Comparison of ENCODE assay signal across 11 cellular contexts in genomic region chr11:134119094-134119493, GRCh38. TPM values are rescaled to one million over a fixed set of nuclear protein-coding genes. Genes with fewer than 3 reads are reported as not detected.
DNase-seq lines count a peak whose midpoint lies in the region; ATAC-seq and TF ChIP-seq lines count a peak whose summit lies in the region.
"Had no signal": no experiment of that assay in that cellular context is flagged by ENCODE, and none has a peak within 500 bp of the region (broad histone marks: within the 10 kb centered on the region; RNA-seq: fewer than 3 reads in every experiment).

No MANE protein-coding gene starts in this region.

- POLR2A ChIA-PET in MCF 10A (lab: Yijun Ruan, JAX), result interaction anchor here (0.5 to 2.8 kb wide), 12 partner anchors 13 to 219 kb away, joined by 3 to 18 read pairs (median 5); partner anchors contain the start of genes ACAD8, THYN1 and VPS26B

- no peak for ATAC-seq in gastroesophageal sphincter
- ATAC-seq in stimulated activated effector memory CD8-positive, alpha-beta T cell treated with anti-CD3 and anti-CD28 coated beads, Interleukin-12 subunit alpha, Interleukin-12 subunit beta, amount 100 ng/mL, for 72 hours, result peak; percentile 74
- no peak for ATAC-seq in HG03457 (IDR thresholded peaks at IDR 0.05; ENCODE audit: unreplicated experiment)

- no TSS peak for BruUV-seq in MCF 10A (replicated peaks; lab: Mats Ljungman, UMichigan)

- no peak for TF ChIP-seq EP300 in gastroesophageal sphincter (IDR thresholded peaks at IDR 0.05)

- no peak overlapping the region for H3K4me3 ChIP-seq in gastroesophageal sphincter

- H3K27ac Mint-ChIP-seq in MCF 10A (ENCODE audit: low read depth, unreplicated experiment), result peak overlapping the region; percentile 62
- H3K27ac Mint-ChIP-seq in stimulated activated effector memory CD8-positive, alpha-beta T cell treated with anti-CD3 and anti-CD28 coated beads, Interleukin-12 subunit alpha, Interleukin-12 subunit beta, amount 100 ng/mL, for 72 hours, result no peak overlapping the region
- no peak overlapping the region for H3K27ac Mint-ChIP-seq in progenitor cell of endocrine pancreas
- H3K27ac Mint-ChIP-seq: memory B cell had no signal

- H3K9me3 Mint-ChIP-seq in MCF 10A (ENCODE audit: unreplicated experiment), result no peaks in the 10 kb centered on the region
- H3K9me3 Mint-ChIP-seq in stimulated activated effector memory CD8-positive, alpha-beta T cell treated with anti-CD3 and anti-CD28 coated beads, Interleukin-12 subunit alpha, Interleukin-12 subunit beta, amount 100 ng/mL, for 72 hours, result no peaks in the 10 kb centered on the region
- no peaks in the 10 kb centered on the region for H3K9me3 Mint-ChIP-seq in progenitor cell of endocrine pancreas (ENCODE audit: low read depth)
- H3K9me3 Mint-ChIP-seq: memory B cell had no signal

- no peak for TF ChIP-seq CTCF in MCF 10A (IDR thresholded peaks at IDR 0.05; ENCODE audit: unreplicated experiment)
- TF ChIP-seq CTCF in gastroesophageal sphincter (IDR thresholded peaks at IDR 0.05), result no peak
- no peak for TF ChIP-seq CTCF in progenitor cell of endocrine pancreas (IDR thresholded peaks at IDR 0.05; ENCODE audit: unreplicated experiment)

- H3K9me3 ChIP-seq in gastroesophageal sphincter, result no peaks in the 10 kb centered on the region
- H3K9me3 ChIP-seq: adrenal gland had no signal

- H3K4me1 Mint-ChIP-seq in MCF 10A (ENCODE audit: insufficient read depth, unreplicated experiment), result peaks cover 30% of the 10 kb centered on the region
- H3K4me1 Mint-ChIP-seq in stimulated activated effector memory CD8-positive, alpha-beta T cell treated with anti-CD3 and anti-CD28 coated beads, Interleukin-12 subunit alpha, Interleukin-12 subunit beta, amount 100 ng/mL, for 72 hours, result peaks cover 12% of the 10 kb centered on the region
- H3K4me1 Mint-ChIP-seq in progenitor cell of endocrine pancreas (ENCODE audit: low read depth), result peaks cover 11% of the 10 kb centered on the region

- no peak overlapping the region for H3K4me3 Mint-ChIP-seq in MCF 10A (ENCODE audit: unreplicated experiment)
- no peak overlapping the region for H3K4me3 Mint-ChIP-seq in stimulated activated effector memory CD8-positive, alpha-beta T cell treated with anti-CD3 and anti-CD28 coated beads, Interleukin-12 subunit alpha, Interleukin-12 subunit beta, amount 100 ng/mL, for 72 hours
- H3K4me3 Mint-ChIP-seq in progenitor cell of endocrine pancreas (ENCODE audit: low read depth), result no peak overlapping the region
- H3K4me3 Mint-ChIP-seq: memory B cell had no signal

- CTCF ChIA-PET in MCF 10A (lab: Yijun Ruan, JAX), result interaction anchor here (0.6 to 2.1 kb wide), 11 partner anchors 9 to 75 kb away, joined by 3 to 12 read pairs (median 6); no protein-coding TSS in a partner anchor

- H3K27me3 Mint-ChIP-seq in MCF 10A (ENCODE audit: insufficient read depth, unreplicated experiment), result peaks cover 7% of the 10 kb centered on the region
- H3K27me3 Mint-ChIP-seq in progenitor cell of endocrine pancreas, result peaks cover 14% of the 10 kb centered on the region

- 62 to 75% methylated on average over 2 of the region's 3 CpGs for WGBS in gastroesophageal sphincter (ENCODE audit: low coverage in 1 of 2), 2 donors

- DNase-seq in LHCN-M2 (ENCODE audit: low read depth) (peak; percentile 97), MCF 10A (ENCODE audit: unreplicated experiment) (peak; percentile 51), NCI-H524 treated with DMSO at 0.1 percent for 48 hours (lab: John Stamatoyannopoulos, UW) (no peak), progenitor cell of endocrine pancreas (ENCODE audit: low spot score, unreplicated experiment) (no peak), inferior parietal cortex (ENCODE audit: extremely low spot score) (no peak)
- no peak for DNase-seq in stimulated activated effector memory CD8-positive, alpha-beta T cell treated with anti-CD3 and anti-CD28 coated beads, Interleukin-12 subunit alpha, Interleukin-12 subunit beta, amount 100 ng/mL, for 72 hours (ENCODE audit: low spot score in 2 of 2)
- DNase-seq: adrenal gland, Kasumi-1 had no signal

- peak overlapping the region; percentile 85 to 97 (median 88) for H3K27ac ChIP-seq in gastroesophageal sphincter

- H3K4me1 ChIP-seq in gastroesophageal sphincter, result peaks cover 13 to 75% (median 27%) of the 10 kb centered on the region in 3 donors

- no peaks in the 10 kb centered on the region for H3K36me3 ChIP-seq in gastroesophageal sphincter
- H3K36me3 ChIP-seq: adrenal gland had no signal

- no peaks in the 10 kb centered on the region for H3K27me3 ChIP-seq in gastroesophageal sphincter
- H3K27me3 ChIP-seq: adrenal gland had no signal

- intact Hi-C loops in MCF 10A (cut with micrococcal nuclease), result no loop called here

- TF ChIP-seq POLR2A in gastroesophageal sphincter (IDR thresholded peaks at IDR 0.05), result no peak

- H3K36me3 Mint-ChIP-seq in MCF 10A (ENCODE audit: insufficient read depth, unreplicated experiment), result no peaks in the 10 kb centered on the region
- no peaks in the 10 kb centered on the region for H3K36me3 Mint-ChIP-seq in stimulated activated effector memory CD8-positive, alpha-beta T cell treated with anti-CD3 and anti-CD28 coated beads, Interleukin-12 subunit alpha, Interleukin-12 subunit beta, amount 100 ng/mL, for 72 hours
- H3K36me3 Mint-ChIP-seq in progenitor cell of endocrine pancreas (ENCODE audit: insufficient read depth), result peaks cover 2% of the 10 kb centered on the region

RNA-seq across cellular contexts. Expression of gene JAM3, which starts 50.2 kb away (rescaled TPM):
- 116 and 152 TPM in 2 replicates for total RNA-seq in LHCN-M2 (2014; rRNA removed)
- polyA plus RNA-seq in LHCN-M2 (2012), result 42.0 TPM
- total RNA-seq in MCF 10A (2022), result 1.6 TPM in 2 replicates
- 100 to 1,000 TPM in 3 of 4 donors, 10 to 100 TPM in 1; 91.0 to 163 (median 104) TPM for total RNA-seq in gastroesophageal sphincter
- 37.0 and 37.6 TPM in 2 replicates for total RNA-seq in progenitor cell of endocrine pancreas

Comparison
In these comparisons a context has a peak if more than half of its experiments do, and no peak if none do; other contexts are left out.
1. DNase-seq: peak in LHCN-M2 (single experiment) and MCF 10A (single experiment); none in stimulated activated effector memory CD8-positive, alpha-beta T cell treated with anti-CD3 and anti-CD28 coated beads, Interleukin-12 subunit alpha, Interleukin-12 subunit beta, amount 100 ng/mL, for 72 hours (0 of 2), NCI-H524 treated with DMSO at 0.1 percent for 48 hours (single experiment), progenitor cell of endocrine pancreas (single experiment) and inferior parietal cortex (single experiment).
2. RNA of gene JAM3, which starts 50.2 kb away (total RNA-seq): 116 to 152 TPM in LHCN-M2, 91.0 to 163 TPM in gastroesophageal sphincter and 37.0 to 37.6 TPM in progenitor cell of endocrine pancreas; 1.6 TPM in MCF 10A; every median in the first group is over 10 times any median in the second.